18 cellular contexts compared by ENCODE assay signal in the genomic region with DNA sequence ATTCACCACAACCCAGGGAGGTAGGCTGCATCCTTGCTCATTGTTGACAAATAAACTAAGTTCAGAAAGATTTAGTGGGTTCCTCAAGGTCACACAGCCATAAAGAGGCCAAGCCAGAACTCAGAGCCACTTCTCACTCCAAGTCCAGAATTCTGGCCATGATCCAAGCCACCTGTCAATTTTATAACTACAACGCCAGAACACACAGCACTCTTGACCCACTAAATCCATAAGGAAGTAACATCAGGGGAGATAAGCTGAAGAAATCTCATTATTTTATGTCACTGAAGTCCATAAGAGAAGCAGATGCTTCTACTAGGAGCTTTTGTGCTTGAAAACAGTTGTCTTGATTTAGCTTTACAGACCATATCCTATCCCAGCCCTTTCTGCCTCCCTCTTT. TPM values are rescaled to one million over a fixed set of nuclear protein-coding genes. Genes with fewer than 3 reads are reported as not detected.
DNase-seq lines count a peak whose midpoint lies in the region; ATAC-seq and FAIRE-seq lines count a peak whose summit lies in the region.
"Had no signal": no experiment of that assay in that cellular context is flagged by ENCODE, and none has a peak within 500 bp of the region (broad histone marks: within the 10 kb centered on the region; RNA-seq: fewer than 3 reads in every experiment).

No MANE protein-coding gene starts in this region.

- no peak for FAIRE-seq in small intestine (lab: Jason Lieb, UNC)

- peak; percentile 46 for DNase-seq in LHCN-M2 (ENCODE audit: low read depth)
- DNase-seq in SJCRH30 = peak in 1 of 2 experiments; percentile 47
- DNase-seq in left colon = peak; percentile 74 to 82
- peak; percentile 6 for DNase-seq in small intestine
- no peak for DNase-seq in DMS79 (lab: John Stamatoyannopoulos, UW)
- DNase-seq in substantia nigra (lab: John Stamatoyannopoulos, UW) = no peak
- DNase-seq: CD8-positive, alpha-beta memory T cell; DMS79 treated with DMSO at 0.1 percent for 48 hours; H7; HFFc6; NCI-H1436; NCI-H2029 treated with DMSO at 0.1 percent for 48 hours; NCI-H2171; PC-9 had no signal

- H3K4me1 ChIP-seq in SJCRH30 (peaks cover 30% of the 10 kb centered on the region), small intestine (ENCODE audit: control insufficient read depth in 2 of 2, insufficient read depth in 1 of 2, low read depth in 1 of 2, low read length in 1 of 2) (no peaks in the 10 kb centered on the region)

- no peaks in the 10 kb centered on the region; the same call in 1 of the 2 replicates for H3K36me3 ChIP-seq in SJCRH30
- no peaks in the 10 kb centered on the region for H3K36me3 ChIP-seq in small intestine (ENCODE audit: control insufficient read depth in 2 of 2, insufficient read depth in 2 of 2, low read length in 2 of 2)
- H3K36me3 ChIP-seq: BLaER1 treated with 17β-estradiol and CSF1 and Interleukin-3, amounts not matched to agents 10 nM and 100 nM had no signal

- intact Hi-C loops in left colon (cut with DNase I, micrococcal nuclease) = no loop called here

- 4 to 14% (median 7%) methylated on average over 1 of the region's 1 CpG for WGBS in small intestine, 3 donors

- H3K27me3 ChIP-seq in SJCRH30 (no peaks in the 10 kb centered on the region), small intestine (ENCODE audit: control insufficient read depth in 2 of 2, insufficient read depth in 2 of 2, low read length in 2 of 2) (no peaks in the 10 kb centered on the region)
- H3K27me3 ChIP-seq: BLaER1 treated with 17β-estradiol and CSF1 and Interleukin-3, amounts not matched to agents 10 nM and 100 nM had no signal

- H3K27ac ChIP-seq in SJCRH30 (peak overlapping the region; percentile 90), small intestine (ENCODE audit: low read depth in 1 of 2, low read length in 1 of 2) (no peak overlapping the region), substantia nigra (ENCODE audit: low read depth, low read length, poor library complexity, severe bottlenecking) (no peak overlapping the region)
- H3K27ac ChIP-seq: BLaER1 treated with 17β-estradiol and CSF1 and Interleukin-3, amounts not matched to agents 10 nM and 100 nM; KMS-11; PC-9; RWPE1 had no signal

- H3K9me3 ChIP-seq in SJCRH30 (replicated peaks) (no peaks in the 10 kb centered on the region; the same call in 1 of the 2 replicates), small intestine (ENCODE audit: control insufficient read depth, low read depth) (no peaks in the 10 kb centered on the region)

- peak; percentile 83 for ATAC-seq in left colon
- no peak for ATAC-seq in GM19463 (IDR thresholded peaks at IDR 0.05; ENCODE audit: unreplicated experiment)

- H3K4me3 ChIP-seq in SJCRH30 (no peak overlapping the region), small intestine (ENCODE audit: low read depth in 1 of 2, low read length in 2 of 2) (no peak overlapping the region)
- H3K4me3 ChIP-seq: BLaER1 treated with 17β-estradiol and CSF1 and Interleukin-3, amounts not matched to agents 10 nM and 100 nM; PC-9 had no signal

RNA-seq across cellular contexts. Expression of a gene that starts 15.9 kb away (rescaled TPM):
- total RNA-seq in LHCN-M2 (2014; rRNA removed) = 16.6 and 21.2 TPM in 2 replicates
- 11.1 TPM for polyA plus RNA-seq in LHCN-M2 (2012)
- 0.26 and 0.33 TPM in 2 replicates for total RNA-seq in SJCRH30 (2014; rRNA removed; shearing (Covaris generic))
- total RNA-seq in left colon = under 1 TPM; 0.28 to 0.61 TPM
- under 1 TPM in 1 of 3 donors, not detected in 2; 0.45 TPM for polyA plus RNA-seq in small intestine

Comparison
In these comparisons a context has a peak if more than half of its experiments do, and no peak if none do; other contexts are left out.
1. DNase-seq: peak in LHCN-M2 (single experiment), left colon (2 of 2) and small intestine (single experiment); none in DMS79 (single experiment) and substantia nigra (0 of 49).
2. RNA of a gene that starts 15.9 kb away (total RNA-seq): 16.6 to 21.2 TPM in LHCN-M2; 0.28 to 0.61 TPM in left colon and 0.26 to 0.33 TPM in SJCRH30; every median in the first group is over 10 times any median in the second.